In genomic region chr9:135075234-135076142, GRCh38 we compare ENCODE assay signal across 1 cellular context.
TF ChIP-seq lines count a peak whose summit lies in the region.

No MANE protein-coding gene starts in this region.

TF ChIP-seq in H1, 55 proteins besides CTCF, POLR2A, EP300 and RAD21:
- TF ChIP-seq CREB1 (IDR thresholded peaks at IDR 0.05) (no peak; the same call in 1 of the 2 replicates), NRF1 (IDR thresholded peaks at IDR 0.05; ENCODE audit: low read depth, low read length) (no peak), SRF (IDR thresholded peaks at IDR 0.05; ENCODE audit: low read depth, low read length) (no peak), CHD1 (IDR thresholded peaks at IDR 0.05; ENCODE audit: low read depth, low read length) (no peak), JUND (IDR thresholded peaks at IDR 0.05; ENCODE audit: low read length) (no peak), KDM1A (IDR thresholded peaks at IDR 0.05; ENCODE audit: borderline replicate concordance, low read length) (no peak), POU5F1 (IDR thresholded peaks at IDR 0.05; ENCODE audit: low read depth, low read length) (no peak), HDAC6 (IDR thresholded peaks at IDR 0.05; ENCODE audit: low read depth, low read length) (no peak), TAF7 (optimal IDR thresholded peaks at IDR 0.05; ENCODE audit: borderline replicate concordance, low read depth, low read length) (no peak), ZNF274 (IDR thresholded peaks at IDR 0.05; ENCODE audit: borderline replicate concordance, extremely low read depth, low read length) (no peak), GTF2F1 (IDR thresholded peaks at IDR 0.05; ENCODE audit: borderline replicate concordance, low read depth, low read length) (no peak), PHF8 (conservative IDR thresholded peaks at IDR 0.05; ENCODE audit: low read depth, low read length) (no peak), BCL11A (IDR thresholded peaks at IDR 0.05; ENCODE audit: low read depth in 2 of 2, low read length in 2 of 2) (no peak), ATF3 (IDR thresholded peaks at IDR 0.05; ENCODE audit: insufficient read depth, low read depth, low read length) (no peak), SIRT6 (IDR thresholded peaks at IDR 0.05; ENCODE audit: low read length) (no peak), EGR1 (IDR thresholded peaks at IDR 0.05; ENCODE audit: borderline replicate concordance, low read depth, low read length) (0 out of 2 replicates have a peak, but pooled peaks have one; percentile 46), JUN (IDR thresholded peaks at IDR 0.05; ENCODE audit: low read depth, low read length) (no peak), SIX5 (IDR thresholded peaks at IDR 0.05; ENCODE audit: low read depth, low read length) (no peak), FOSL1 (IDR thresholded peaks at IDR 0.05; ENCODE audit: insufficient read depth, low read depth, low read length) (no peak), SUZ12 (IDR thresholded peaks at IDR 0.05; ENCODE audit: low read length) (0 out of 2 replicates have a peak, but pooled peaks have one; percentile 32), YY1 (IDR thresholded peaks at IDR 0.05; ENCODE audit: low read depth, low read length) (no peak), MAX (IDR thresholded peaks at IDR 0.05) (0 out of 2 replicates have a peak, but pooled peaks have one; percentile 39), KDM4A (IDR thresholded peaks at IDR 0.05; ENCODE audit: low read depth, low read length, severe bottlenecking) (peak; percentile 62), E2F6 (IDR thresholded peaks at IDR 0.05) (peak; percentile 97), SIN3A (conservative IDR thresholded peaks at IDR 0.05 in 1 of 2, IDR thresholded peaks at IDR 0.05 in 1 of 2; ENCODE audit: low read depth in 1 of 2, low read length in 2 of 2) (no peak), CBX5 (IDR thresholded peaks at IDR 0.05; ENCODE audit: low read depth, low read length) (no peak), TEAD4 (IDR thresholded peaks at IDR 0.05; ENCODE audit: low read depth, low read length) (no peak), USF2 (IDR thresholded peaks at IDR 0.05; ENCODE audit: low read length) (no peak), RXRA (IDR thresholded peaks at IDR 0.05; ENCODE audit: insufficient read depth, low read depth, low read length) (no peak), TAF1 (IDR thresholded peaks at IDR 0.05; ENCODE audit: low read depth, low read length) (no peak), TBP (IDR thresholded peaks at IDR 0.05; ENCODE audit: low read depth, low read length) (no peak), BRCA1 (IDR thresholded peaks at IDR 0.05; ENCODE audit: low read depth, low read length) (no peak), ASH2L (IDR thresholded peaks at IDR 0.05; ENCODE audit: low read length) (no peak), SAP30 (IDR thresholded peaks at IDR 0.05; ENCODE audit: insufficient read depth, insufficient replicate concordance, low read length) (no peak), RFX5 (IDR thresholded peaks at IDR 0.05; ENCODE audit: borderline replicate concordance, low read depth, low read length) (no peak), BACH1 (IDR thresholded peaks at IDR 0.05; ENCODE audit: low read length) (no peak), RNF2 (IDR thresholded peaks at IDR 0.05; ENCODE audit: borderline replicate concordance, low read depth, low read length, missing control alignments, poor library complexity, severe bottlenecking) (no peak), CTBP2 (IDR thresholded peaks at IDR 0.05; ENCODE audit: borderline replicate concordance, insufficient read depth, insufficient read length, low read length) (no peak), HDAC2 (IDR thresholded peaks at IDR 0.05; ENCODE audit: borderline replicate concordance in 1 of 2, low read depth in 2 of 2, low read length in 2 of 2) (no peak; a peak in 1 of 4 replicates), CBX8 (IDR thresholded peaks at IDR 0.05; ENCODE audit: borderline replicate concordance, low read depth, low read length) (no peak), GABPA (IDR thresholded peaks at IDR 0.05; ENCODE audit: borderline replicate concordance, insufficient read depth, low read length) (no peak), TCF12 (IDR thresholded peaks at IDR 0.05; ENCODE audit: low read depth, low read length) (no peak), KDM5A (IDR thresholded peaks at IDR 0.05; ENCODE audit: low read length) (no peak), EZH2 (IDR thresholded peaks at IDR 0.05; ENCODE audit: low read depth, low read length, severe bottlenecking) (peak; percentile 17)
- TF ChIP-seq, protein P1, sequence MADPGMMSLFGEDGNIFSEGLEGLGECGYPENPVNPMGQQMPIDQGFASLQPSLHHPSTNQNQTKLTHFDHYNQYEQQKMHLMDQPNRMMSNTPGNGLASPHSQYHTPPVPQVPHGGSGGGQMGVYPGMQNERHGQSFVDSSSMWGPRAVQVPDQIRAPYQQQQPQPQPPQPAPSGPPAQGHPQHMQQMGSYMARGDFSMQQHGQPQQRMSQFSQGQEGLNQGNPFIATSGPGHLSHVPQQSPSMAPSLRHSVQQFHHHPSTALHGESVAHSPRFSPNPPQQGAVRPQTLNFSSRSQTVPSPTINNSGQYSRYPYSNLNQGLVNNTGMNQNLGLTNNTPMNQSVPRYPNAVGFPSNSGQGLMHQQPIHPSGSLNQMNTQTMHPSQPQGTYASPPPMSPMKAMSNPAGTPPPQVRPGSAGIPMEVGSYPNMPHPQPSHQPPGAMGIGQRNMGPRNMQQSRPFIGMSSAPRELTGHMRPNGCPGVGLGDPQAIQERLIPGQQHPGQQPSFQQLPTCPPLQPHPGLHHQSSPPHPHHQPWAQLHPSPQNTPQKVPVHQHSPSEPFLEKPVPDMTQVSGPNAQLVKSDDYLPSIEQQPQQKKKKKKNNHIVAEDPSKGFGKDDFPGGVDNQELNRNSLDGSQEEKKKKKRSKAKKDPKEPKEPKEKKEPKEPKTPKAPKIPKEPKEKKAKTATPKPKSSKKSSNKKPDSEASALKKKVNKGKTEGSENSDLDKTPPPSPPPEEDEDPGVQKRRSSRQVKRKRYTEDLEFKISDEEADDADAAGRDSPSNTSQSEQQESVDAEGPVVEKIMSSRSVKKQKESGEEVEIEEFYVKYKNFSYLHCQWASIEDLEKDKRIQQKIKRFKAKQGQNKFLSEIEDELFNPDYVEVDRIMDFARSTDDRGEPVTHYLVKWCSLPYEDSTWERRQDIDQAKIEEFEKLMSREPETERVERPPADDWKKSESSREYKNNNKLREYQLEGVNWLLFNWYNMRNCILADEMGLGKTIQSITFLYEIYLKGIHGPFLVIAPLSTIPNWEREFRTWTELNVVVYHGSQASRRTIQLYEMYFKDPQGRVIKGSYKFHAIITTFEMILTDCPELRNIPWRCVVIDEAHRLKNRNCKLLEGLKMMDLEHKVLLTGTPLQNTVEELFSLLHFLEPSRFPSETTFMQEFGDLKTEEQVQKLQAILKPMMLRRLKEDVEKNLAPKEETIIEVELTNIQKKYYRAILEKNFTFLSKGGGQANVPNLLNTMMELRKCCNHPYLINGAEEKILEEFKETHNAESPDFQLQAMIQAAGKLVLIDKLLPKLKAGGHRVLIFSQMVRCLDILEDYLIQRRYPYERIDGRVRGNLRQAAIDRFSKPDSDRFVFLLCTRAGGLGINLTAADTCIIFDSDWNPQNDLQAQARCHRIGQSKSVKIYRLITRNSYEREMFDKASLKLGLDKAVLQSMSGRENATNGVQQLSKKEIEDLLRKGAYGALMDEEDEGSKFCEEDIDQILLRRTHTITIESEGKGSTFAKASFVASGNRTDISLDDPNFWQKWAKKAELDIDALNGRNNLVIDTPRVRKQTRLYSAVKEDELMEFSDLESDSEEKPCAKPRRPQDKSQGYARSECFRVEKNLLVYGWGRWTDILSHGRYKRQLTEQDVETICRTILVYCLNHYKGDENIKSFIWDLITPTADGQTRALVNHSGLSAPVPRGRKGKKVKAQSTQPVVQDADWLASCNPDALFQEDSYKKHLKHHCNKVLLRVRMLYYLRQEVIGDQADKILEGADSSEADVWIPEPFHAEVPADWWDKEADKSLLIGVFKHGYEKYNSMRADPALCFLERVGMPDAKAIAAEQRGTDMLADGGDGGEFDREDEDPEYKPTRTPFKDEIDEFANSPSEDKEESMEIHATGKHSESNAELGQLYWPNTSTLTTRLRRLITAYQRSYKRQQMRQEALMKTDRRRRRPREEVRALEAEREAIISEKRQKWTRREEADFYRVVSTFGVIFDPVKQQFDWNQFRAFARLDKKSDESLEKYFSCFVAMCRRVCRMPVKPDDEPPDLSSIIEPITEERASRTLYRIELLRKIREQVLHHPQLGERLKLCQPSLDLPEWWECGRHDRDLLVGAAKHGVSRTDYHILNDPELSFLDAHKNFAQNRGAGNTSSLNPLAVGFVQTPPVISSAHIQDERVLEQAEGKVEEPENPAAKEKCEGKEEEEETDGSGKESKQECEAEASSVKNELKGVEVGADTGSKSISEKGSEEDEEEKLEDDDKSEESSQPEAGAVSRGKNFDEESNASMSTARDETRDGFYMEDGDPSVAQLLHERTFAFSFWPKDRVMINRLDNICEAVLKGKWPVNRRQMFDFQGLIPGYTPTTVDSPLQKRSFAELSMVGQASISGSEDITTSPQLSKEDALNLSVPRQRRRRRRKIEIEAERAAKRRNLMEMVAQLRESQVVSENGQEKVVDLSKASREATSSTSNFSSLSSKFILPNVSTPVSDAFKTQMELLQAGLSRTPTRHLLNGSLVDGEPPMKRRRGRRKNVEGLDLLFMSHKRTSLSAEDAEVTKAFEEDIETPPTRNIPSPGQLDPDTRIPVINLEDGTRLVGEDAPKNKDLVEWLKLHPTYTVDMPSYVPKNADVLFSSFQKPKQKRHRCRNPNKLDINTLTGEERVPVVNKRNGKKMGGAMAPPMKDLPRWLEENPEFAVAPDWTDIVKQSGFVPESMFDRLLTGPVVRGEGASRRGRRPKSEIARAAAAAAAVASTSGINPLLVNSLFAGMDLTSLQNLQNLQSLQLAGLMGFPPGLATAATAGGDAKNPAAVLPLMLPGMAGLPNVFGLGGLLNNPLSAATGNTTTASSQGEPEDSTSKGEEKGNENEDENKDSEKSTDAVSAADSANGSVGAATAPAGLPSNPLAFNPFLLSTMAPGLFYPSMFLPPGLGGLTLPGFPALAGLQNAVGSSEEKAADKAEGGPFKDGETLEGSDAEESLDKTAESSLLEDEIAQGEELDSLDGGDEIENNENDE (IDR thresholded peaks at IDR 0.05; ENCODE audit: insufficient replicate concordance, low read length) = no peak
TF ChIP-seq in H1: peak in this region for 6.
